1 cellular context compared by ENCODE assay signal in the genomic region with DNA sequence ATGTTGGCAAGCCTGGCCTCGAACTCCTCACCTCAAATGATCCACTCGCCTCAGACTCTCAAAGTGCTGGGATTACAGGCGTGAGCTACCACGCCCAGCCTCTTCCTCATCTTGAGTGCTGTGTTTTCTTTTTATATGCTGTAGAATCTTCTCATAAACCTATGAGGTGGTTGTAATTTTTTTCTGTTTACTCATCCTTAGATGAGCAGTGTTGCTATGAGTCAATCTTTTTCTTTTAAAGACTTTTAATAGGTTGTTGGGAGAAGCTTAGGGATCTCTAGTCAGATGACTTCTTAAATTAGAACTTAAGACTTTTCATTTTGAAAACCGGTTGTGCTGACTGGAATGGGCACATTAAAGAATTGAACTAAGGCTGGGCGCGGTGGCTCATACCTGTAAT.
TF ChIP-seq lines count a peak whose summit lies in the region.

No MANE protein-coding gene starts in this region.

TF ChIP-seq in IMR-90, 13 proteins besides CTCF, POLR2A, EP300 and RAD21 (continued from another document):
- TF ChIP-seq, protein P1, sequence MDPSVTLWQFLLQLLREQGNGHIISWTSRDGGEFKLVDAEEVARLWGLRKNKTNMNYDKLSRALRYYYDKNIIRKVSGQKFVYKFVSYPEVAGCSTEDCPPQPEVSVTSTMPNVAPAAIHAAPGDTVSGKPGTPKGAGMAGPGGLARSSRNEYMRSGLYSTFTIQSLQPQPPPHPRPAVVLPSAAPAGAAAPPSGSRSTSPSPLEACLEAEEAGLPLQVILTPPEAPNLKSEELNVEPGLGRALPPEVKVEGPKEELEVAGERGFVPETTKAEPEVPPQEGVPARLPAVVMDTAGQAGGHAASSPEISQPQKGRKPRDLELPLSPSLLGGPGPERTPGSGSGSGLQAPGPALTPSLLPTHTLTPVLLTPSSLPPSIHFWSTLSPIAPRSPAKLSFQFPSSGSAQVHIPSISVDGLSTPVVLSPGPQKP (IDR thresholded peaks at IDR 0.05; ENCODE audit: borderline replicate concordance, low read depth, low read length): no peak
- TF ChIP-seq FOS (IDR thresholded peaks at IDR 0.05; ENCODE audit: low read depth, low read length): peak; percentile 48; the same call in 1 of the 2 replicates
